Comparison of ENCODE assay signal across 18 cellular contexts in genomic region chr9:14342746-14343145, GRCh38. TPM values are rescaled to one million over a fixed set of nuclear protein-coding genes. Genes with fewer than 3 reads are reported as not detected.
DNase-seq lines count a peak whose midpoint lies in the region; ATAC-seq and TF ChIP-seq lines count a peak whose summit lies in the region.
"Had no signal": no experiment of that assay in that cellular context is flagged by ENCODE, and none has a peak within 500 bp of the region (broad histone marks: within the 10 kb centered on the region; RNA-seq: fewer than 3 reads in every experiment).

No MANE protein-coding gene starts in this region.

- peaks cover 3% of the 10 kb centered on the region for H3K27me3 Mint-ChIP-seq in mesothelial cell of epicardium (ENCODE audit: low read depth)

- H2BK5ac ChIP-seq in mesendoderm (ENCODE audit: low read length): no peak overlapping the region

- H3K4me2 ChIP-seq in mesendoderm (ENCODE audit: low read length) (no peak overlapping the region), Karpas-422 (ENCODE audit: low read depth, low read length, poor library complexity, severe bottlenecking) (no peak overlapping the region)

- H3K56ac ChIP-seq in mesendoderm (ENCODE audit: low read length): no peak overlapping the region

- peaks cover 54% of the 10 kb centered on the region for H3K4me1 ChIP-seq in left ventricle myocardium inferior
- no peaks in the 10 kb centered on the region for H3K4me1 ChIP-seq in mesendoderm (ENCODE audit: control insufficient read depth, low read depth, low read length)
- peaks cover 0 to 62% (median 44%) of the 10 kb centered on the region in 4 donors for H3K4me1 ChIP-seq in tibial artery
- no peaks in the 10 kb centered on the region for H3K4me1 ChIP-seq in Karpas-422 (ENCODE audit: low read length)

- no peaks in the 10 kb centered on the region for H3K36me3 ChIP-seq in left ventricle myocardium inferior
- no peaks in the 10 kb centered on the region for H3K36me3 ChIP-seq in mesendoderm (ENCODE audit: control insufficient read depth, insufficient read depth, low read length)
- H3K36me3 ChIP-seq in tibial artery: no peaks in the 10 kb centered on the region
- no peaks in the 10 kb centered on the region for H3K36me3 ChIP-seq in Karpas-422 (ENCODE audit: insufficient read depth, low read length)

- DNase-seq in left ventricle myocardium inferior (no peak), left ventricle myocardium superior (no peak), dorsolateral prefrontal cortex (no peak), mesendoderm (no peak), tibial artery (no peak), Karpas-422 (no peak), NCI-H2107 (lab: John Stamatoyannopoulos, UW) (no peak), mesothelial cell of epicardium (ENCODE audit: low spot score in 2 of 2, unreplicated experiment in 2 of 2) (no peak)
- DNase-seq: Calu3; CD8-positive, alpha-beta memory T cell; GOT3; HCEC 1CT; KBM-7; NCI-H2029; NCI-H526 had no signal

- H2AK5ac ChIP-seq in mesendoderm (ENCODE audit: low read length): no peak overlapping the region

- peak overlapping the region; percentile 96 for H3K27ac ChIP-seq in left ventricle myocardium inferior (replicated peaks)
- peak overlapping the region in 53 of 59 donors; percentile 23 to 97 (median 89) for H3K27ac ChIP-seq in dorsolateral prefrontal cortex
- no peak overlapping the region for H3K27ac ChIP-seq in mesendoderm (ENCODE audit: low read depth, low read length)
- H3K27ac ChIP-seq in tibial artery: peak overlapping the region; percentile 92 to 94
- no peak overlapping the region for H3K27ac ChIP-seq in Karpas-422 (ENCODE audit: low read length)
- H3K27ac ChIP-seq: C4-2B had no signal

- H3K79me1 ChIP-seq in mesendoderm (ENCODE audit: low read length): no peaks in the 10 kb centered on the region

- no peak for ATAC-seq in left ventricle myocardium superior
- ATAC-seq: Right ventricle myocardium inferior had no signal

- H3K9me3 ChIP-seq in left ventricle myocardium inferior (replicated peaks) (no peaks in the 10 kb centered on the region), tibial artery (no peaks in the 10 kb centered on the region), Karpas-422 (ENCODE audit: low read length) (no peaks in the 10 kb centered on the region)

- intact Hi-C loops in left ventricle myocardium inferior (cut with micrococcal nuclease): no loop called here
- intact Hi-C loops in left ventricle myocardium superior (cut with micrococcal nuclease): loop anchor here (10.0 kb wide), 1 partner anchor 778 kb away; no protein-coding TSS in a partner anchor
- intact Hi-C loops in dorsolateral prefrontal cortex (cut with DNase I): no loop called here
- intact Hi-C loops in tibial artery (cut with DNase I; ENCODE audit: low total_unique reads): loop anchor here (10.0 kb wide), 1 partner anchor 778 kb away; no protein-coding TSS in a partner anchor

- peaks cover 20% of the 10 kb centered on the region for H3K4me1 Mint-ChIP-seq in mesothelial cell of epicardium

- no CpG with 5 or more reads among the region's 4 CpGs for WGBS in mesendoderm (ENCODE audit: extremely low coverage, insufficient coverage, low lambda C conversion rate)

- TF ChIP-seq CTCF in left ventricle myocardium inferior (IDR thresholded peaks at IDR 0.05; ENCODE audit: borderline replicate concordance) (no peak), dorsolateral prefrontal cortex (IDR thresholded peaks at IDR 0.05 in 54 of 56, conservative IDR thresholded peaks at IDR 0.05 in 2 of 56; ENCODE audit: low read depth in 1 of 56, partially characterized antibody in 56 of 56) (no peak), tibial artery (IDR thresholded peaks at IDR 0.05) (no peak), mesothelial cell of epicardium (IDR thresholded peaks at IDR 0.05; ENCODE audit: unreplicated experiment) (no peak)

- H3K9ac ChIP-seq in mesendoderm (ENCODE audit: low read length): no peak overlapping the region
- H3K9ac ChIP-seq in Karpas-422 (ENCODE audit: low read length): no peak overlapping the region

- H3K4ac ChIP-seq in mesendoderm (ENCODE audit: low read depth, low read length): no peak overlapping the region

- no peaks in the 10 kb centered on the region for H3K9me2 ChIP-seq in Karpas-422 (replicated peaks; ENCODE audit: insufficient read depth, low read length)

- H3K27me3 ChIP-seq in left ventricle myocardium inferior (ENCODE audit: low read depth) (no peaks in the 10 kb centered on the region), dorsolateral prefrontal cortex (peaks cover 0 to 57% (median 8%) of the 10 kb centered on the region in 45 donors), mesendoderm (ENCODE audit: insufficient read depth, low read length, poor library complexity) (peaks cover 2% of the 10 kb centered on the region), tibial artery (no peaks in the 10 kb centered on the region), Karpas-422 (ENCODE audit: low read length) (0 out of 2 replicates have a peak, but pooled peaks cover 2% of the 10 kb centered on the region)

- H2AFZ ChIP-seq in Karpas-422 (ENCODE audit: low read length): no peak overlapping the region

- no peaks in the 10 kb centered on the region for H4K20me1 ChIP-seq in Karpas-422 (ENCODE audit: insufficient read depth, low read depth, low read length)

- H3K23ac ChIP-seq in mesendoderm (ENCODE audit: low read length): peak overlapping the region; percentile 31

- H3K27ac Mint-ChIP-seq in mesothelial cell of epicardium: no peak overlapping the region
- H3K27ac Mint-ChIP-seq: CD8-positive, alpha-beta memory T cell had no signal

- no peak overlapping the region for H4K5ac ChIP-seq in mesendoderm (ENCODE audit: low read length)

- H3K9me3 Mint-ChIP-seq in mesothelial cell of epicardium: no peaks in the 10 kb centered on the region

- no peak overlapping the region for H3K18ac ChIP-seq in mesendoderm (ENCODE audit: low read length)

- H3K4me3 Mint-ChIP-seq in mesothelial cell of epicardium: no peak overlapping the region
- H3K4me3 Mint-ChIP-seq: CD8-positive, alpha-beta memory T cell had no signal

- no peaks in the 10 kb centered on the region for H3K36me3 Mint-ChIP-seq in mesothelial cell of epicardium
- H3K36me3 Mint-ChIP-seq: CD8-positive, alpha-beta memory T cell had no signal

- H3K79me2 ChIP-seq in mesendoderm (ENCODE audit: control insufficient read depth, insufficient read depth, low read length) (no peaks in the 10 kb centered on the region), Karpas-422 (ENCODE audit: low read length) (no peaks in the 10 kb centered on the region)

- no peak overlapping the region for H2BK15ac ChIP-seq in mesendoderm (replicated peaks; ENCODE audit: low read depth)

- H3K4me3 ChIP-seq in left ventricle myocardium inferior (no peak overlapping the region), dorsolateral prefrontal cortex (peak overlapping the region in 7 of 59 donors; percentile 35 to 75 (median 68)), mesendoderm (ENCODE audit: low read length) (no peak overlapping the region), tibial artery (no peak overlapping the region), Karpas-422 (ENCODE audit: low read length) (no peak overlapping the region)

- no peak overlapping the region for H4K8ac ChIP-seq in mesendoderm (ENCODE audit: low read depth, low read length)

- H2BK120ac ChIP-seq in mesendoderm (ENCODE audit: low read depth, low read length): no peak overlapping the region

RNA-seq across cellular contexts. Expression of gene NFIB, which starts 28.8 kb away (rescaled TPM):
- 110 TPM for total RNA-seq in left ventricle myocardium inferior
- 110 TPM for total RNA-seq in left ventricle myocardium superior
- total RNA-seq in dorsolateral prefrontal cortex: 100 to 1,000 TPM in 28 of 120 experiments, 10 to 100 TPM in 92; 57.4 to 185 (median 86.8) TPM
- polyA plus RNA-seq in mesendoderm (2013, experiment 1 of 2): 1.8 TPM
- 1.5 TPM for polyA plus RNA-seq in mesendoderm (2013, experiment 2 of 2)
- 1.0 and 3.6 TPM in 2 replicates for total RNA-seq in Karpas-422 (2014; rRNA removed; shearing (Covaris generic); ENCODE audit: low replicate concordance)
- total RNA-seq in mesothelial cell of epicardium: 213 to 237 TPM (median 230 TPM) in 3 replicates
- total RNA-seq: CD8-positive, alpha-beta memory T cell; G401 had no signal
- polyA plus RNA-seq: CD8-positive, alpha-beta memory T cell had no signal

Comparison
In these comparisons a context has a peak if more than half of its experiments do, and no peak if none do; other contexts are left out.
1. intact Hi-C loops: an anchor here in left ventricle myocardium superior (10.0 kb wide) and tibial artery (10.0 kb wide); none called in left ventricle myocardium inferior and dorsolateral prefrontal cortex.
2. H3K27ac ChIP-seq: peak in left ventricle myocardium inferior (single experiment), dorsolateral prefrontal cortex (53 of 59) and tibial artery (2 of 2); none in mesendoderm (single experiment) and Karpas-422 (single experiment).
3. RNA of gene NFIB, which starts 28.8 kb away (total RNA-seq): 213 to 237 TPM in mesothelial cell of epicardium, 110 TPM in left ventricle myocardium inferior (single experiment), 110 TPM in left ventricle myocardium superior (single experiment) and 57.4 to 185 TPM in dorsolateral prefrontal cortex; 1.0 to 3.6 TPM in Karpas-422; every median in the first group is over 10 times any median in the second.